1 cellular context compared by ENCODE assay signal in genomic region chr1:109643385-109644230, GRCh38.
TF ChIP-seq lines count a peak whose summit lies in the region.

No MANE protein-coding gene starts in this region.

TF ChIP-seq in GM12878, 131 proteins besides CTCF, POLR2A, EP300 and RAD21 (continued from another document and continues in another):
- TF ChIP-seq ZBTB4 (CRISPR knock-in tag; IDR thresholded peaks at IDR 0.05) (no peak), SREBF2 (IDR thresholded peaks at IDR 0.05; ENCODE audit: low read length) (no peak), FOS (IDR thresholded peaks at IDR 0.05; ENCODE audit: borderline replicate concordance, extremely low read depth, insufficient read length) (no peak), GABPA (IDR thresholded peaks at IDR 0.05; ENCODE audit: low read depth) (no peak), EZH2 (IDR thresholded peaks at IDR 0.05; ENCODE audit: borderline replicate concordance, control insufficient read depth, low read depth, low read length) (no peak), IKZF1 (conservative IDR thresholded peaks at IDR 0.05) (peak; percentile 45; the same call in 1 of the 2 replicates), NR2F1 (conservative IDR thresholded peaks at IDR 0.05) (no peak), SUZ12 (IDR thresholded peaks at IDR 0.05; ENCODE audit: unreplicated experiment) (no peak), MXI1 (IDR thresholded peaks at IDR 0.05; ENCODE audit: low read depth, low read length) (0 out of 2 replicates have a peak, but pooled peaks have one; percentile 29), ZNF274 (IDR thresholded peaks at IDR 0.05; ENCODE audit: insufficient read depth, insufficient read length) (no peak), BMI1 (IDR thresholded peaks at IDR 0.05; ENCODE audit: borderline replicate concordance) (no peak), CHD1 (IDR thresholded peaks at IDR 0.05; ENCODE audit: low read depth, low read length) (no peak), BCL3 (IDR thresholded peaks at IDR 0.05; ENCODE audit: borderline replicate concordance, insufficient read depth, low read depth, low read length, poor library complexity, severe bottlenecking) (no peak), HDGF (IDR thresholded peaks at IDR 0.05) (no peak), ZNF217 (IDR thresholded peaks at IDR 0.05) (no peak), PKNOX1 (IDR thresholded peaks at IDR 0.05) (no peak), FOXM1 (IDR thresholded peaks at IDR 0.05; ENCODE audit: low read depth, low read length) (0 out of 2 replicates have a peak, but pooled peaks have one; percentile 28), ZBTB40 (IDR thresholded peaks at IDR 0.05; ENCODE audit: borderline replicate concordance) (no peak), IRF3 (IDR thresholded peaks at IDR 0.05) (no peak), TCF3 (IDR thresholded peaks at IDR 0.05; ENCODE audit: borderline replicate concordance, insufficient read depth, low read depth, low read length) (no peak), NFIC (IDR thresholded peaks at IDR 0.05; ENCODE audit: low read depth, low read length) (no peak), RB1 (IDR thresholded peaks at IDR 0.05; ENCODE audit: borderline replicate concordance) (no peak; the same call in 1 of the 2 replicates), ZNF592 (IDR thresholded peaks at IDR 0.05) (no peak), RAD51 (IDR thresholded peaks at IDR 0.05) (no peak), BACH1 (IDR thresholded peaks at IDR 0.05; ENCODE audit: borderline replicate concordance) (no peak), GATAD2B (conservative IDR thresholded peaks at IDR 0.05; ENCODE audit: low read depth) (peak; percentile 41; the same call in 1 of the 2 replicates), SREBF1 (IDR thresholded peaks at IDR 0.05; ENCODE audit: low read length) (no peak), NR2C2 (IDR thresholded peaks at IDR 0.05; ENCODE audit: borderline replicate concordance, control insufficient read depth, insufficient read length, low read depth) (no peak), RCOR1 (conservative IDR thresholded peaks at IDR 0.05; ENCODE audit: low read depth, low read length) (no peak), IKZF2 (IDR thresholded peaks at IDR 0.05) (peak in 1 of 2 experiments; percentile 14; a peak in 1 of 4 replicates), YY1 (IDR thresholded peaks at IDR 0.05; ENCODE audit: low read depth, low read length) (peak; percentile 73), ETV6 (conservative IDR thresholded peaks at IDR 0.05 in 1 of 2, IDR thresholded peaks at IDR 0.05 in 1 of 2; ENCODE audit: borderline replicate concordance in 1 of 2, low read depth in 1 of 2) (no peak), ZBED1 (IDR thresholded peaks at IDR 0.05; ENCODE audit: borderline replicate concordance) (no peak), EED (IDR thresholded peaks at IDR 0.05; ENCODE audit: low read depth) (0 out of 2 replicates have a peak, but pooled peaks have one; percentile 35), ZBTB11 (CRISPR knock-in tag; IDR thresholded peaks at IDR 0.05) (no peak), E2F8 (IDR thresholded peaks at IDR 0.05; ENCODE audit: low read depth, partially characterized antibody) (no peak)
